8 cellular contexts compared by ENCODE assay signal in the genomic region with DNA sequence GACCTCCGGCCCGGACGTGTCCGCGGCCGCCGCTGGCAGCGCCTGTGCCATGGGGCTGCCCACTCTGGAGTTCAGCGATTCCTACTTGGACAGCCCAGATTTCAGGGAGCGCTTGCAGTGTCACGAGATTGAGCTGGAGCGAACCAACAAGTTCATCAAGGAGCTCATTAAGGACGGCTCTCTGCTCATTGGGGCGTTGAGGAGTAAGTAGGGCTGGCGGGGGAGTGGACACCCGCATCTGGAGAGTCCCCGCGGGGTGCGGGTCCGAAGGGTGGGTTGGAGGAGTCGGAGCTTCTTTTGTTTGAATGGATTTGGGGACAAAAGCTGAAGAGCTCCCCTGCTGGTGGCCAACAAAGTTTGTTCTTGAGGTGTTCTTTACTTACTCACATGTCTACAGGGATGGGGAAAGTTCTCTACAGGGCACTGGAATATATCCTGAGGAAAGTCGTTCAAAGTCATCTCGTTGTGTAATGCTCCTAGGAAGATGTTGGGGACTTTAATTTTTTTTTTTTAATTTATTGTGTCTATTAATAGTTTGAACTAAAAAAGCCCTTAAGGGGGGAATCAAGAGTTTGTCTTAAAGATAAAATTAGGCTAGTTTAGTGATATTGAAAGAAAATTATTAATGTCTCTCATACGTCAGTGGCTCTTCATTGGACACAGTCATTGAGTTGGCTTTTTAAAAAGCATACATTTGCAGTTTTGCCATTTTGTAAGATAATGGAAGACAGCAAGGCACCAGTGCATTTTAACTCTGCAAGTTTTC. TPM values are rescaled to one million over a fixed set of nuclear protein-coding genes. Genes with fewer than 3 reads are reported as not detected.
DNase-seq lines count a peak whose midpoint lies in the region; ATAC-seq, FAIRE-seq and TF ChIP-seq lines count a peak whose summit lies in the region.

No MANE protein-coding gene starts in this region.

- H3K9ac ChIP-seq in mammary epithelial cell (ENCODE audit: insufficient read depth, low read length), result peak overlapping the region; percentile 78

- no peaks in the 10 kb centered on the region for H3K36me3 Mint-ChIP-seq in immature natural killer cell

- H3K4me1 ChIP-seq in mammary epithelial cell (ENCODE audit: insufficient read depth, low read length), result peaks cover 36% of the 10 kb centered on the region

- peak; percentile 59 for FAIRE-seq in RCC 7860 (lab: Jason Lieb, UNC)

- intact Hi-C loops in mammary epithelial cell (cut with micrococcal nuclease), result loop anchor here (1.0 to 10.0 kb wide), 3 partner anchors 88 to 167 kb away; no protein-coding TSS in a partner anchor

- DNase-seq in DMS53 treated with DMSO at 0.1 percent for 48 hours (lab: John Stamatoyannopoulos, UW; ENCODE audit: unreplicated experiment) (peak; percentile 43), RCC 7860 (ENCODE audit: low spot score) (peak; percentile 67), mammary epithelial cell (peak; percentile 79), immature natural killer cell (peak in 1 of 3 donors; percentile 47)
- DNase-seq in stimulated activated naive CD4-positive, alpha-beta T cell (lab: John Stamatoyannopoulos, UW), result no peak

- no peaks in the 10 kb centered on the region for H3K27me3 ChIP-seq in mammary epithelial cell (ENCODE audit: insufficient read depth, low read length)

- WGBS in mammary epithelial cell (ENCODE audit: low coverage, missing lambda C conversion rate), result 0% methylated on average over 9 of the region's 24 CpGs

- dilution Hi-C loops in mammary epithelial cell (cut with HindIII; ENCODE audit: low sequenced_read_pairs), result no loop called here

- peak overlapping the region; percentile 95 for H3K4me2 ChIP-seq in mammary epithelial cell (ENCODE audit: insufficient read depth, low read depth, low read length)

- H3K79me2 ChIP-seq in mammary epithelial cell (ENCODE audit: insufficient read depth, low read length), result peaks cover 19% of the 10 kb centered on the region

- H3K36me3 ChIP-seq in mammary epithelial cell (ENCODE audit: insufficient read depth, low read length), result no peaks in the 10 kb centered on the region

- ATAC-seq in GM19452 (IDR thresholded peaks at IDR 0.05; ENCODE audit: unreplicated experiment) (peak; percentile 66), HG03460 (IDR thresholded peaks at IDR 0.05; ENCODE audit: unreplicated experiment) (peak; percentile 65)

- H3K4me3 Mint-ChIP-seq in immature natural killer cell, result peak overlapping the region; percentile 93 to 98 (median 97)

- in situ Hi-C loops in mammary epithelial cell (cut with MboI; ENCODE audit: low sequenced_read_pairs in 2 of 2), result loop anchor here in 1 of 2 donors (10.0 kb wide), 1 partner anchor 167 kb away; no protein-coding TSS in a partner anchor

- H2AFZ ChIP-seq in mammary epithelial cell (ENCODE audit: low read depth, low read length), result peak overlapping the region; percentile 92

- CTCF ChIA-PET in mammary epithelial cell (lab: Charles Lee; ENCODE audit: low non-redundant PET), result interaction anchor here (0.6 kb wide), 1 partner anchor 109 kb away, joined by 5 read pairs; no protein-coding TSS in a partner anchor

- H3K27ac ChIP-seq in mammary epithelial cell (ENCODE audit: insufficient read depth, low read depth, low read length), result peak overlapping the region; percentile 67
- peak overlapping the region in 20 of 21 experiments; percentile 64 to 92 (median 82) for H3K27ac ChIP-seq in skin epidermis

- H3K9me3 Mint-ChIP-seq in immature natural killer cell, result no peaks in the 10 kb centered on the region

- H3K27ac Mint-ChIP-seq in immature natural killer cell, result peak overlapping the region; percentile 72 to 92 (median 84)

- H4K20me1 ChIP-seq in mammary epithelial cell (ENCODE audit: insufficient read depth, low read length), result no peaks in the 10 kb centered on the region

- peaks cover 2 to 4% (median 4%) of the 10 kb centered on the region in 3 donors for H3K27me3 Mint-ChIP-seq in immature natural killer cell (ENCODE audit: low read depth in 3 of 3)

- no TSS peak for BruUV-seq in mammary epithelial cell (replicated peaks; lab: Mats Ljungman, UMichigan)

- H3K4me3 ChIP-seq in mammary epithelial cell (replicated peaks in 1 of 3; ENCODE audit: insufficient read depth in 1 of 3, low read depth in 2 of 3, low read length in 3 of 3) (peak overlapping the region; percentile 50 to 78 (median 63)), skin epidermis (peak overlapping the region; percentile 54 to 80 (median 62))

- peaks cover 49 to 71% of the 10 kb centered on the region in 2 donors for H3K4me1 Mint-ChIP-seq in immature natural killer cell

- no peaks in the 10 kb centered on the region for H3K9me3 ChIP-seq in mammary epithelial cell (replicated peaks; ENCODE audit: insufficient read depth, low read length)

- TF ChIP-seq CTCF in mammary epithelial cell (conservative IDR thresholded peaks at IDR 0.05 in 1 of 2, IDR thresholded peaks at IDR 0.05 in 1 of 2; ENCODE audit: extremely low read depth in 1 of 2, insufficient read depth in 1 of 2, low read depth in 1 of 2, low read length in 2 of 2), result peak; percentile 68 to 69

RNA-seq across cellular contexts. Expression of a gene that starts 0.7 kb away (rescaled TPM):
- 10 to 100 TPM in 1 of 2 donors, 1 to 10 TPM in 1; 6.0 to 17.0 TPM for total RNA-seq in mammary epithelial cell
- 2.6 TPM for polyA plus RNA-seq in mammary epithelial cell
- polyA minus RNA-seq in mammary epithelial cell, result 2.9 TPM
- polyA plus RNA-seq in immature natural killer cell, result 1 to 10 TPM in 1 of 3 donors, under 1 TPM in 2; 0.27 to 1.2 (median 0.74) TPM

Comparison
In these comparisons a context has a peak if more than half of its experiments do, and no peak if none do; other contexts are left out.
1. DNase-seq: peak in DMS53 treated with DMSO at 0.1 percent for 48 hours (single experiment), RCC 7860 (single experiment) and mammary epithelial cell (single experiment); none in stimulated activated naive CD4-positive, alpha-beta T cell (0 of 6).